ENCODE assay signal across 8 cellular contexts in genomic region chr9:130186839-130187522, GRCh38. TPM values are rescaled to one million over a fixed set of nuclear protein-coding genes. Genes with fewer than 3 reads are reported as not detected.
A peak's percentile ranks its signal among the peaks of the same experiment; 100 is the strongest.
DNase-seq lines count a peak whose midpoint lies in the region; ATAC-seq, FAIRE-seq and TF ChIP-seq lines count a peak whose summit lies in the region.

No MANE protein-coding gene starts in this region.

- ATAC-seq in left lung, result peak; percentile 96
- ATAC-seq in GM21526 (IDR thresholded peaks at IDR 0.05; ENCODE audit: low FRiP score, unreplicated experiment), result no peak
- ATAC-seq in GM19467 (IDR thresholded peaks at IDR 0.05; ENCODE audit: unreplicated experiment), result no peak

- H3K27ac ChIP-seq in left lung (no peak overlapping the region), OCI-LY7 (ENCODE audit: low read depth, low read length, poor library complexity, severe bottlenecking) (no peak overlapping the region)

- H3K4me3 ChIP-seq in bronchial epithelial cell (ENCODE audit: low read depth, low read length) (peak overlapping the region; percentile 31), left lung (no peak overlapping the region), OCI-LY7 (ENCODE audit: low read depth, low read length, poor library complexity, severe bottlenecking) (no peak overlapping the region)

- H3K9me3 ChIP-seq in left lung, result no peaks in the 10 kb centered on the region
- no peaks in the 10 kb centered on the region for H3K9me3 ChIP-seq in OCI-LY7 (ENCODE audit: low read length)

- H3K9me2 ChIP-seq in OCI-LY7 (ENCODE audit: insufficient read depth, low read length), result no peaks in the 10 kb centered on the region

- CTCF ChIA-PET in OCI-LY7 (lab: Charles Lee; ENCODE audit: unreplicated experiment), result no interaction called here

- no peaks in the 10 kb centered on the region for H3K27me3 ChIP-seq in bronchial epithelial cell (ENCODE audit: control insufficient read depth, insufficient read depth, low read length)
- H3K27me3 ChIP-seq in left lung, result no peaks in the 10 kb centered on the region

- peak; percentile 37 for DNase-seq in COLO668 (lab: John Stamatoyannopoulos, UW; ENCODE audit: unreplicated experiment)
- DNase-seq in LHCN-M2 (ENCODE audit: low read depth), result peak; percentile 46
- peak; percentile 73 for DNase-seq in bronchial epithelial cell (ENCODE audit: low read depth)
- peak; percentile 58 to 85 for DNase-seq in left lung
- no peak for DNase-seq in OCI-LY7 (ENCODE audit: low spot score)
- DNase-seq in KBM-7, result no peak

- intact Hi-C loops in left lung (cut with DNase I) (no loop called here), OCI-LY7 (cut with micrococcal nuclease; ENCODE audit: unreplicated experiment) (no loop called here)

- no peak overlapping the region for H2AFZ ChIP-seq in OCI-LY7 (ENCODE audit: low read length)

- in situ Hi-C loops in KBM-7 (cut with MboI; ENCODE audit: low pct_unique_long_range_greater_than_20kb, low sequenced_read_pairs), result no loop called here

- TF ChIP-seq CTCF in bronchial epithelial cell (IDR thresholded peaks at IDR 0.05; ENCODE audit: insufficient read depth, low read length, severe bottlenecking) (no peak), left lung (IDR thresholded peaks at IDR 0.05) (no peak), OCI-LY7 (conservative IDR thresholded peaks at IDR 0.05; ENCODE audit: low read length) (no peak)

- BruUV-seq in OCI-LY7 (replicated peaks; lab: Mats Ljungman, UMichigan), result no TSS peak

- H3K4me2 ChIP-seq in OCI-LY7 (ENCODE audit: low read length), result no peak overlapping the region

- H3K4me1 ChIP-seq in left lung, result no peaks in the 10 kb centered on the region
- H3K4me1 ChIP-seq in OCI-LY7 (ENCODE audit: insufficient read depth, low read length, poor library complexity, severe bottlenecking), result no peaks in the 10 kb centered on the region

- H4K20me1 ChIP-seq in OCI-LY7 (ENCODE audit: insufficient read depth, low read length), result no peaks in the 10 kb centered on the region

- H3K36me3 ChIP-seq in bronchial epithelial cell (ENCODE audit: control insufficient read depth, insufficient read depth, low read length) (peaks cover 4% of the 10 kb centered on the region), left lung (no peaks in the 10 kb centered on the region), OCI-LY7 (ENCODE audit: insufficient read depth, low read length) (no peaks in the 10 kb centered on the region)

- no peak for FAIRE-seq in bronchial epithelial cell (lab: Jason Lieb, UNC)

- H3K79me2 ChIP-seq in OCI-LY7 (ENCODE audit: insufficient read depth, low read depth, low read length), result no peaks in the 10 kb centered on the region

- POLR2A ChIA-PET in OCI-LY7 (lab: Charles Lee), result no interaction called here

RNA-seq across cellular contexts. Expression of gene NCS1, which starts 14.8 kb away (rescaled TPM):
- 65.1 and 70.1 TPM in 2 replicates for total RNA-seq in LHCN-M2 (2014; rRNA removed)
- polyA plus RNA-seq in LHCN-M2 (2012), result 59.9 TPM
- total RNA-seq in bronchial epithelial cell, result 22.9 and 26.6 TPM in 2 replicates
- total RNA-seq in left lung, result 10 to 100 TPM; 19.6 to 19.9 TPM
- not detected in 2 replicates for total RNA-seq in OCI-LY7 (2014; rRNA removed; shearing (Covaris generic))
- not detected in 2 replicates for total RNA-seq in OCI-LY7 (2022)

Comparison
In these comparisons a context has a peak if more than half of its experiments do, and no peak if none do; other contexts are left out.
1. DNase-seq: peak in COLO668 (single experiment), LHCN-M2 (single experiment), bronchial epithelial cell (single experiment) and left lung (2 of 2); none in OCI-LY7 (single experiment) and KBM-7 (single experiment).
2. RNA of gene NCS1, which starts 14.8 kb away (total RNA-seq): 65.1 to 70.1 TPM in LHCN-M2, 22.9 to 26.6 TPM in bronchial epithelial cell and 19.6 to 19.9 TPM in left lung; not detected in OCI-LY7; every median in the first group is over 10 times any median in the second.